Comparison of ENCODE assay signal across 19 cellular contexts in genomic region chr1:203234901-203235300, GRCh38. TPM values are rescaled to one million over a fixed set of nuclear protein-coding genes. Genes with fewer than 3 reads are reported as not detected.
"Had no signal": no experiment of that assay in that cellular context is flagged by ENCODE, and none has a peak within 500 bp of the region (broad histone marks: within the 10 kb centered on the region; RNA-seq: fewer than 3 reads in every experiment).

No MANE protein-coding gene starts in this region.

RNA-seq across cellular contexts. Expression of gene CHIT1, which starts 5.4 kb away (rescaled TPM):
- total RNA-seq: ascending aorta, astrocyte, cardiac septum, chondrocyte had no signal
- polyA plus RNA-seq: cardiac muscle cell had no signal

RNA-seq across cellular contexts. Expression of gene CHI3L1, which starts 48.4 kb away (rescaled TPM):
- total RNA-seq: activated naive CD8-positive, alpha-beta T cell treated with anti-CD3 and anti-CD28 coated beads for 36 hours; activated T-cell treated with anti-CD3 and anti-CD28 coated beads, Interleukin-2, amount 50 U/mL, for 4 hours; activated T-cell treated with anti-CD3 and anti-CD28 coated beads, Interleukin-2, amount 50 U/mL, for 72 hours; activated T-helper 1 cell treated with anti-CD3 and anti-CD28 coated beads, Interleukin-12 subunit alpha, Interleukin-12 subunit beta, Interleukin-2, Interleukin-4 antibody, amounts not matched to agents 30 ng/mL and 10 ng/mL and 1 ng/mL, durations not matched to agents 14 hours and 24 hours and 36 hours; activated T-helper 17 cell treated with anti-CD3 and anti-CD28 coated beads, Interleukin-2, amount 50 U/mL, for 72 hours; activated T-helper 2 cell treated with anti-CD3 and anti-CD28 coated beads, Interferon-gamma antibody, Interleukin-2, Interleukin-4, amounts not matched to agents 10 μg/mL and 5 μg/mL and 100 μg/mL, durations not matched to agents 14 hours and 24 hours and 36 hours; cardiac muscle cell; chondrocyte had no signal

RNA-seq across cellular contexts. Expression of gene MYBPH, which starts 59.3 kb away (rescaled TPM):
- total RNA-seq: activated naive CD4-positive, alpha-beta T cell treated with anti-CD3 and anti-CD28 coated beads for 36 hours; activated naive CD4-positive, alpha-beta T cell treated with anti-CD3 and anti-CD28 coated beads, Interleukin-2, amount 50 U/mL, for 72 hours; activated naive CD8-positive, alpha-beta T cell treated with anti-CD3 and anti-CD28 coated beads for 36 hours; activated naive CD8-positive, alpha-beta T cell treated with anti-CD3 and anti-CD28 coated beads, Interleukin-2, amount 10 ng/mL, durations not matched to agents 7 days and 5 days; activated T-cell treated with anti-CD3 and anti-CD28 coated beads, Interleukin-2, amount 50 U/mL, for 4 hours; activated T-cell treated with anti-CD3 and anti-CD28 coated beads, Interleukin-2, amount 50 U/mL, for 72 hours; activated T-helper 1 cell treated with anti-CD3 and anti-CD28 coated beads, Interleukin-12 subunit alpha, Interleukin-12 subunit beta, Interleukin-2, Interleukin-4 antibody, amounts not matched to agents 30 ng/mL and 10 ng/mL and 1 ng/mL, durations not matched to agents 14 hours and 24 hours and 36 hours; activated T-helper 17 cell treated with anti-CD3 and anti-CD28 coated beads, Interleukin-2, amount 50 U/mL, for 72 hours; activated T-helper 2 cell treated with anti-CD3 and anti-CD28 coated beads, Interferon-gamma antibody, Interleukin-2, Interleukin-4, amounts not matched to agents 10 μg/mL and 5 μg/mL and 100 μg/mL, durations not matched to agents 14 hours and 24 hours and 36 hours; adrenal gland; aorta; ascending aorta; astrocyte; body of pancreas; bronchial epithelial cell; cardiac septum; cerebellum; chondrocyte had no signal
- polyA plus RNA-seq: aorta had no signal
